24 cellular contexts compared by ENCODE assay signal in genomic region chr17:29225388-29225787, GRCh38. TPM values are rescaled to one million over a fixed set of nuclear protein-coding genes. Genes with fewer than 3 reads are reported as not detected.
"Had no signal": no experiment of that assay in that cellular context is flagged by ENCODE, and none has a peak within 500 bp of the region (broad histone marks: within the 10 kb centered on the region; RNA-seq: fewer than 3 reads in every experiment).

No MANE protein-coding gene starts in this region.

- DNase-seq: activated CD4-positive, alpha-beta T cell treated with anti-CD3 and anti-CD28 coated beads, Interleukin-2, amount 10 ng/mL, durations not matched to agents 7 days and 5 days; activated CD4-positive, CD25-positive, alpha-beta regulatory T cell; activated CD8-positive, alpha-beta T cell treated with anti-CD3 and anti-CD28 coated beads, Interleukin-2, amount 10 ng/mL, durations not matched to agents 7 days and 5 days; activated naive CD4-positive, alpha-beta T cell treated with anti-CD3 and anti-CD28 coated beads for 36 hours; activated T-cell treated with anti-CD3 and anti-CD28 coated beads, Interleukin-2, amount 50 U/mL, for 24 hours; anterior cingulate cortex; central memory CD4-positive, alpha-beta T cell; colonic mucosa; endodermal cell; erythroblast; foreskin melanocyte; hypothalamus; mesendoderm; naive thymus-derived CD8-positive, alpha-beta T cell; spleen; stimulated activated CD4-positive, alpha-beta T cell treated with anti-CD3 and anti-CD28 coated beads, Interleukin-4, amount 100 ng/mL, for 4 hours; testis; upper lobe of left lung had no signal

- ATAC-seq: activated CD8-positive, alpha-beta T cell treated with anti-CD3 and anti-CD28 coated beads, Interleukin-2, amount 10 ng/mL, durations not matched to agents 7 days and 5 days; naive thymus-derived CD8-positive, alpha-beta T cell; stimulated activated memory B cell treated with anti-CD40 and anti-IgM and Interleukin-4, amounts not matched to agents 10 μg/mL and 1 μg/mL and 100 μg/mL, for 72 hours had no signal

- H3K9me3 ChIP-seq: colonic mucosa, spleen, testis, upper lobe of left lung had no signal

- H3K4me3 Mint-ChIP-seq: activated CD4-positive, alpha-beta T cell treated with anti-CD3 and anti-CD28 coated beads, Interleukin-2, amount 10 ng/mL, durations not matched to agents 7 days and 5 days; activated CD8-positive, alpha-beta T cell treated with anti-CD3 and anti-CD28 coated beads, Interleukin-2, amount 10 ng/mL, durations not matched to agents 7 days and 5 days; activated naive CD4-positive, alpha-beta T cell treated with anti-CD3 and anti-CD28 coated beads for 36 hours; activated T-cell treated with anti-CD3 and anti-CD28 coated beads, Interleukin-2, amount 50 U/mL, for 24 hours; brain; endodermal cell; naive thymus-derived CD8-positive, alpha-beta T cell; stimulated activated memory B cell treated with anti-CD40 and anti-IgM and Interleukin-4, amounts not matched to agents 10 μg/mL and 1 μg/mL and 100 μg/mL, for 72 hours had no signal

- H3K4me1 Mint-ChIP-seq: activated CD4-positive, alpha-beta T cell treated with anti-CD3 and anti-CD28 coated beads, Interleukin-2, amount 10 ng/mL, durations not matched to agents 7 days and 5 days; brain; endodermal cell had no signal

- H3K27ac Mint-ChIP-seq: activated CD4-positive, alpha-beta T cell treated with anti-CD3 and anti-CD28 coated beads, Interleukin-2, amount 10 ng/mL, durations not matched to agents 7 days and 5 days; activated CD8-positive, alpha-beta T cell treated with anti-CD3 and anti-CD28 coated beads, Interleukin-2, amount 10 ng/mL, durations not matched to agents 7 days and 5 days; activated naive CD4-positive, alpha-beta T cell treated with anti-CD3 and anti-CD28 coated beads for 36 hours; activated T-cell treated with anti-CD3 and anti-CD28 coated beads, Interleukin-2, amount 50 U/mL, for 24 hours; brain; endodermal cell; stimulated activated memory B cell treated with anti-CD40 and anti-IgM and Interleukin-4, amounts not matched to agents 10 μg/mL and 1 μg/mL and 100 μg/mL, for 72 hours had no signal

- H3K36me3 Mint-ChIP-seq: brain; naive thymus-derived CD8-positive, alpha-beta T cell; stimulated activated memory B cell treated with anti-CD40 and anti-IgM and Interleukin-4, amounts not matched to agents 10 μg/mL and 1 μg/mL and 100 μg/mL, for 72 hours had no signal

- H3K9me3 Mint-ChIP-seq: activated CD4-positive, alpha-beta T cell treated with anti-CD3 and anti-CD28 coated beads, Interleukin-2, amount 10 ng/mL, durations not matched to agents 7 days and 5 days; activated naive CD4-positive, alpha-beta T cell treated with anti-CD3 and anti-CD28 coated beads for 36 hours; activated T-cell treated with anti-CD3 and anti-CD28 coated beads, Interleukin-2, amount 50 U/mL, for 24 hours; endodermal cell; naive thymus-derived CD8-positive, alpha-beta T cell; stimulated activated memory B cell treated with anti-CD40 and anti-IgM and Interleukin-4, amounts not matched to agents 10 μg/mL and 1 μg/mL and 100 μg/mL, for 72 hours had no signal

- H3K27me3 Mint-ChIP-seq: activated T-cell treated with anti-CD3 and anti-CD28 coated beads, Interleukin-2, amount 50 U/mL, for 24 hours; brain; naive thymus-derived CD8-positive, alpha-beta T cell; stimulated activated memory B cell treated with anti-CD40 and anti-IgM and Interleukin-4, amounts not matched to agents 10 μg/mL and 1 μg/mL and 100 μg/mL, for 72 hours had no signal

RNA-seq across cellular contexts. Expression of gene CRYBA1, which starts 21.3 kb away (rescaled TPM):
- total RNA-seq: activated CD4-positive, alpha-beta T cell treated with anti-CD3 and anti-CD28 coated beads, Interleukin-2, amount 10 ng/mL, durations not matched to agents 7 days and 5 days; activated CD8-positive, alpha-beta T cell treated with anti-CD3 and anti-CD28 coated beads, Interleukin-2, amount 10 ng/mL, durations not matched to agents 7 days and 5 days; activated naive CD4-positive, alpha-beta T cell treated with anti-CD3 and anti-CD28 coated beads for 36 hours; colonic mucosa; endodermal cell; kidney epithelial cell; liver; naive thymus-derived CD8-positive, alpha-beta T cell; renal cortical epithelial cell; spleen; T-helper 1 cell treated with Interleukin-12 subunit alpha and Interleukin-12 subunit beta and Interleukin-4 antibody, amounts not matched to agents 30 ng/mL and 1 ng/mL, for 36 hours; testis; upper lobe of left lung had no signal
